8 cellular contexts compared by ENCODE assay signal in genomic region chr7:148962823-148963582, GRCh38.
DNase-seq lines count a peak whose midpoint lies in the region; ATAC-seq, FAIRE-seq and TF ChIP-seq lines count a peak whose summit lies in the region.

No MANE protein-coding gene starts in this region.

- DNase-seq in Calu3 (peak; percentile 48), HTR-8/SVneo (ENCODE audit: insufficient read length, low spot score) (peak; percentile 67), fibroblast of mammary gland (ENCODE audit: low read depth) (peak; percentile 73), natural killer cell (peak; percentile 46), suprapubic skin (ENCODE audit: low spot score in 2 of 2) (no peak)
- DNase-seq in activated T-helper 2 cell treated with anti-CD3 and anti-CD28 coated beads, Interferon-gamma antibody, Interleukin-2, Interleukin-4, amounts not matched to agents 10 μg/mL and 5 μg/mL and 100 μg/mL, durations not matched to agents 14 hours and 24 hours and 36 hours (ENCODE audit: low spot score): peak; percentile 51

- no peak overlapping the region for H3K27ac ChIP-seq in OCI-LY1 (ENCODE audit: low read depth, low read length, poor library complexity, severe bottlenecking)
- H3K27ac ChIP-seq in suprapubic skin: peak overlapping the region; percentile 64

- CTCF ChIA-PET in Calu3 (lab: Charles Lee): interaction anchor here (0.7 to 1.3 kb wide), 5 partner anchors 20 to 698 kb away, joined by 3 to 7 read pairs (median 3); no protein-coding TSS in a partner anchor

- no peaks in the 10 kb centered on the region for H3K79me2 ChIP-seq in OCI-LY1 (ENCODE audit: insufficient read depth, low read length)

- H3K9me2 ChIP-seq in OCI-LY1 (ENCODE audit: low read depth, low read length): no peaks in the 10 kb centered on the region

- no peaks in the 10 kb centered on the region for H3F3A ChIP-seq in OCI-LY1 (ENCODE audit: insufficient read depth, low read length)

- H3K4me3 Mint-ChIP-seq in Calu3 (ENCODE audit: low read depth, unreplicated experiment) (peak overlapping the region; percentile 79), natural killer cell (peak overlapping the region; percentile 92)
- H3K4me3 Mint-ChIP-seq in activated T-helper 2 cell treated with anti-CD3 and anti-CD28 coated beads, Interferon-gamma antibody, Interleukin-2, Interleukin-4, amounts not matched to agents 10 μg/mL and 5 μg/mL and 100 μg/mL, durations not matched to agents 14 hours and 24 hours and 36 hours (ENCODE audit: low read depth): peak overlapping the region; percentile 86

- intact Hi-C loops in Calu3 (cut with micrococcal nuclease; ENCODE audit: unreplicated experiment): loop anchor here (1.0 to 10.0 kb wide), 7 partner anchors 82 to 698 kb away; no protein-coding TSS in a partner anchor
- intact Hi-C loops in activated T-helper 2 cell treated with anti-CD3 and anti-CD28 coated beads, Interferon-gamma antibody, Interleukin-2, Interleukin-4, amounts not matched to agents 10 μg/mL and 5 μg/mL and 100 μg/mL, durations not matched to agents 14 hours and 24 hours and 36 hours (cut with micrococcal nuclease): loop anchor here (1.0 to 2.0 kb wide), 6 partner anchors 20 to 388 kb away; partner anchors contain the start of genes CUL1 and EZH2
- intact Hi-C loops in natural killer cell (cut with micrococcal nuclease): loop anchor here (1.0 to 5.0 kb wide), 5 partner anchors 106 to 701 kb away; no protein-coding TSS in a partner anchor

- WGBS in suprapubic skin: under 1% methylated on average over 5 of the region's 5 CpGs

- no peak for TF ChIP-seq EP300 in suprapubic skin (IDR thresholded peaks at IDR 0.05)

- no peaks in the 10 kb centered on the region for H4K20me1 ChIP-seq in OCI-LY1 (ENCODE audit: insufficient read depth, low read length)

- H3K4me1 ChIP-seq in OCI-LY1 (ENCODE audit: insufficient read depth, low read length, severe bottlenecking): peaks cover 35% of the 10 kb centered on the region
- H3K4me1 ChIP-seq in suprapubic skin: peaks cover 14% of the 10 kb centered on the region

- FAIRE-seq in HTR-8/SVneo (lab: Jason Lieb, UNC): no peak

- H3K27me3 Mint-ChIP-seq in Calu3 (ENCODE audit: unreplicated experiment): peaks cover 9% of the 10 kb centered on the region
- H3K27me3 Mint-ChIP-seq in activated T-helper 2 cell treated with anti-CD3 and anti-CD28 coated beads, Interferon-gamma antibody, Interleukin-2, Interleukin-4, amounts not matched to agents 10 μg/mL and 5 μg/mL and 100 μg/mL, durations not matched to agents 14 hours and 24 hours and 36 hours (ENCODE audit: low read depth): no peaks in the 10 kb centered on the region
- H3K27me3 Mint-ChIP-seq in natural killer cell (ENCODE audit: low read depth in 2 of 2): no peaks in the 10 kb centered on the region

- H2AFZ ChIP-seq in OCI-LY1 (ENCODE audit: low read length): peak overlapping the region; percentile 21

- H3K27me3 ChIP-seq in OCI-LY1 (ENCODE audit: insufficient read depth, low read length): peaks cover 7% of the 10 kb centered on the region; the same call in 1 of the 2 replicates
- no peaks in the 10 kb centered on the region for H3K27me3 ChIP-seq in suprapubic skin

- peak overlapping the region; percentile 74 for H3K4me2 ChIP-seq in OCI-LY1 (ENCODE audit: low read length)

- H3K27ac Mint-ChIP-seq in Calu3 (ENCODE audit: unreplicated experiment) (peak overlapping the region; percentile 84), natural killer cell (peak overlapping the region; percentile 83 to 95)
- peak overlapping the region; percentile 77 for H3K27ac Mint-ChIP-seq in activated T-helper 2 cell treated with anti-CD3 and anti-CD28 coated beads, Interferon-gamma antibody, Interleukin-2, Interleukin-4, amounts not matched to agents 10 μg/mL and 5 μg/mL and 100 μg/mL, durations not matched to agents 14 hours and 24 hours and 36 hours

- H3K36me3 ChIP-seq in OCI-LY1 (ENCODE audit: insufficient read depth, low read length) (no peaks in the 10 kb centered on the region), suprapubic skin (no peaks in the 10 kb centered on the region)

- ATAC-seq in GM19467 (IDR thresholded peaks at IDR 0.05; ENCODE audit: unreplicated experiment) (peak; percentile 64), natural killer cell (peak; percentile 59 to 70 (median 69))

- TF ChIP-seq CTCF in Calu3 (IDR thresholded peaks at IDR 0.05; ENCODE audit: unreplicated experiment) (peak; percentile 55), OCI-LY1 (IDR thresholded peaks at IDR 0.05; ENCODE audit: low read length) (peak; percentile 100), fibroblast of mammary gland (conservative IDR thresholded peaks at IDR 0.05; ENCODE audit: control insufficient read depth, insufficient read depth, low read depth, low read length) (peak; percentile 80), natural killer cell (IDR thresholded peaks at IDR 0.05) (peak; percentile 76), suprapubic skin (IDR thresholded peaks at IDR 0.05) (peak; percentile 49 to 63)

- no peak for TF ChIP-seq POLR2A in suprapubic skin (IDR thresholded peaks at IDR 0.05)

- peaks cover 23% of the 10 kb centered on the region for H3K4me1 Mint-ChIP-seq in Calu3 (ENCODE audit: low read depth, unreplicated experiment)
- H3K4me1 Mint-ChIP-seq in activated T-helper 2 cell treated with anti-CD3 and anti-CD28 coated beads, Interferon-gamma antibody, Interleukin-2, Interleukin-4, amounts not matched to agents 10 μg/mL and 5 μg/mL and 100 μg/mL, durations not matched to agents 14 hours and 24 hours and 36 hours (ENCODE audit: low read depth): peaks cover 25% of the 10 kb centered on the region
- peaks cover 30 to 32% of the 10 kb centered on the region in 2 donors for H3K4me1 Mint-ChIP-seq in natural killer cell

- no TSS peak for BruUV-seq in Calu3 (replicated peaks; lab: Mats Ljungman, UMichigan)

- H3K36me3 Mint-ChIP-seq in Calu3 (ENCODE audit: insufficient read depth, unreplicated experiment) (peaks cover 38% of the 10 kb centered on the region), natural killer cell (no peaks in the 10 kb centered on the region)
- H3K36me3 Mint-ChIP-seq in activated T-helper 2 cell treated with anti-CD3 and anti-CD28 coated beads, Interferon-gamma antibody, Interleukin-2, Interleukin-4, amounts not matched to agents 10 μg/mL and 5 μg/mL and 100 μg/mL, durations not matched to agents 14 hours and 24 hours and 36 hours (ENCODE audit: low read depth): no peaks in the 10 kb centered on the region

- H3K9ac ChIP-seq in OCI-LY1 (ENCODE audit: low read length): peak overlapping the region; percentile 48

- H3K9me3 ChIP-seq in OCI-LY1 (ENCODE audit: low read length) (no peaks in the 10 kb centered on the region), suprapubic skin (no peaks in the 10 kb centered on the region)

- no peaks in the 10 kb centered on the region for H3K9me3 Mint-ChIP-seq in Calu3 (ENCODE audit: low read depth, unreplicated experiment)
- no peaks in the 10 kb centered on the region for H3K9me3 Mint-ChIP-seq in activated T-helper 2 cell treated with anti-CD3 and anti-CD28 coated beads, Interferon-gamma antibody, Interleukin-2, Interleukin-4, amounts not matched to agents 10 μg/mL and 5 μg/mL and 100 μg/mL, durations not matched to agents 14 hours and 24 hours and 36 hours
- H3K9me3 Mint-ChIP-seq in natural killer cell: no peaks in the 10 kb centered on the region

- H3K4me3 ChIP-seq in OCI-LY1 (ENCODE audit: low read depth, low read length, poor library complexity, severe bottlenecking): peak overlapping the region; percentile 64
- H3K4me3 ChIP-seq in fibroblast of mammary gland (ENCODE audit: control insufficient read depth, low read depth, low read length): peak overlapping the region; percentile 70
- peak overlapping the region; percentile 56 for H3K4me3 ChIP-seq in suprapubic skin

Comparison
In these comparisons a context has a peak if more than half of its experiments do, and no peak if none do; other contexts are left out.
1. DNase-seq: peak in Calu3 (single experiment), HTR-8/SVneo (single experiment), activated T-helper 2 cell treated with anti-CD3 and anti-CD28 coated beads, Interferon-gamma antibody, Interleukin-2, Interleukin-4, amounts not matched to agents 10 μg/mL and 5 μg/mL and 100 μg/mL, durations not matched to agents 14 hours and 24 hours and 36 hours (single experiment), fibroblast of mammary gland (single experiment) and natural killer cell (single experiment); none in suprapubic skin (0 of 2).
2. Peak in every context shown above with its lines, with median percentiles within 50 percentile points of each other: H3K27ac Mint-ChIP-seq, H3K4me3 Mint-ChIP-seq, CTCF ChIP-seq and H3K4me3 ChIP-seq.